In genomic region chr3:10116138-10116460, GRCh38 we compare ENCODE assay signal across 8 cellular contexts. TPM values are rescaled to one million over a fixed set of nuclear protein-coding genes. Genes with fewer than 3 reads are reported as not detected.
DNase-seq lines count a peak whose midpoint lies in the region; ATAC-seq, FAIRE-seq and TF ChIP-seq lines count a peak whose summit lies in the region.

No MANE protein-coding gene starts in this region.

- intact Hi-C loops in testis (cut with DNase I; ENCODE audit: low total_unique reads): no loop called here

- H3K36me3 ChIP-seq in testis (ENCODE audit: low read depth, missing control alignments): no peaks in the 10 kb centered on the region

- ATAC-seq in A549: peak; percentile 48 to 63; a peak in 5 of 6 replicates
- ATAC-seq in GM18858 (IDR thresholded peaks at IDR 0.05; ENCODE audit: unreplicated experiment): peak; percentile 7
- ATAC-seq in HG03469 (IDR thresholded peaks at IDR 0.05; ENCODE audit: unreplicated experiment): no peak

- peak overlapping the region; percentile 86 for H3K4me2 ChIP-seq in A549

- TF ChIP-seq CTCF in A549 (IDR thresholded peaks at IDR 0.05) (no peak), astrocyte of the spinal cord (IDR thresholded peaks at IDR 0.05; ENCODE audit: low read depth, low read length) (no peak), testis (IDR thresholded peaks at IDR 0.05) (no peak)

- H3K4me3 ChIP-seq in A549 (peak overlapping the region; percentile 83), astrocyte of the spinal cord (ENCODE audit: low read depth, low read length) (peak overlapping the region; percentile 99), testis (peak overlapping the region; percentile 83 to 94)

- H3K4me1 ChIP-seq in A549 (peaks cover 10% of the 10 kb centered on the region), testis (peaks cover 18% of the 10 kb centered on the region)

- in situ Hi-C loops in astrocyte of the spinal cord (cut with HindIII; ENCODE audit: low sequenced_read_pairs): no loop called here

- WGBS in A549 (ENCODE audit: missing lambda C conversion rate): 2% methylated on average over 10 of the region's 10 CpGs
- WGBS in testis, 2 donors: 0 to 1% methylated on average over 10 of the region's 10 CpGs

- TF ChIP-seq POLR2A in A549 (IDR thresholded peaks at IDR 0.05; ENCODE audit: low read length): no peak
- no peak for TF ChIP-seq POLR2A in testis (IDR thresholded peaks at IDR 0.05)

- POLR2A ChIA-PET in A549 (lab: Yijun Ruan, JAX): interaction anchor here (0.5 kb wide), 1 partner anchor 71 kb away, joined by 4 read pairs; no protein-coding TSS in a partner anchor

- TF ChIP-seq EP300 in A549 (IDR thresholded peaks at IDR 0.05): no peak

- CTCF ChIA-PET in A549 (lab: Yijun Ruan, JAX): interaction anchor here (0.6 to 1.4 kb wide), 3 partner anchors 19 to 171 kb away, joined by 3 to 4 read pairs (median 4); no protein-coding TSS in a partner anchor

- TF ChIP-seq RAD21 in A549 (conservative IDR thresholded peaks at IDR 0.05 in 1 of 2, IDR thresholded peaks at IDR 0.05 in 1 of 2): no peak

- FAIRE-seq in A549 (lab: Jason Lieb, UNC): no peak

- H3K9me3 ChIP-seq in A549: no peaks in the 10 kb centered on the region
- no peaks in the 10 kb centered on the region for H3K9me3 ChIP-seq in testis

- DNase-seq in A549 (ENCODE audit: low read depth in 1 of 2, low spot score in 1 of 2) (peak in 1 of 2 experiments; percentile 12), Kasumi-1 (lab: John Stamatoyannopoulos, UW) (peak; percentile 57 to 70), astrocyte of the spinal cord (ENCODE audit: low read depth, low spot score) (no peak), testis (no peak)
- DNase-seq in activated CD4-positive, CD25-positive, alpha-beta regulatory T cell treated with anti-CD3 and anti-CD28 coated beads, Interleukin-2, amount 50 U/mL, for 72 hours: no peak

- peak overlapping the region; percentile 75 to 89 for H3K27ac ChIP-seq in A549
- peak overlapping the region; percentile 84 for H3K27ac ChIP-seq in layer of hippocampus (ENCODE audit: low read depth, low read length)
- peak overlapping the region; percentile 55 to 80 for H3K27ac ChIP-seq in testis

- H3K27me3 ChIP-seq in layer of hippocampus (ENCODE audit: control insufficient read depth, insufficient read depth, low read length) (no peaks in the 10 kb centered on the region), testis (no peaks in the 10 kb centered on the region)

TF ChIP-seq in A549, 52 proteins besides CTCF, POLR2A, EP300 and RAD21:
- TF ChIP-seq GATA3 (IDR thresholded peaks at IDR 0.05; ENCODE audit: borderline replicate concordance) (no peak), FOXS1 (CRISPR knock-in tag; IDR thresholded peaks at IDR 0.05) (no peak), ESRRA (IDR thresholded peaks at IDR 0.05; ENCODE audit: borderline replicate concordance, low read length) (no peak), CBX8 (IDR thresholded peaks at IDR 0.05) (no peak), CHD2 (IDR thresholded peaks at IDR 0.05; ENCODE audit: low read length, partially characterized antibody) (no peak), MYC (IDR thresholded peaks at IDR 0.05; ENCODE audit: borderline replicate concordance, low read length) (no peak), HOXB5 (CRISPR knock-in tag; IDR thresholded peaks at IDR 0.05) (no peak), BCL3 (IDR thresholded peaks at IDR 0.05) (no peak), SMC3 (IDR thresholded peaks at IDR 0.05) (no peak), BHLHE40 (IDR thresholded peaks at IDR 0.05; ENCODE audit: low read depth, low read length) (no peak), HDAC2 (IDR thresholded peaks at IDR 0.05) (no peak), FOSB (CRISPR knock-in tag; IDR thresholded peaks at IDR 0.05) (no peak), FOSL2 (IDR thresholded peaks at IDR 0.05) (no peak), FOSL2 (CRISPR knock-in tag; IDR thresholded peaks at IDR 0.05) (no peak), EHMT2 (IDR thresholded peaks at IDR 0.05; ENCODE audit: low read depth) (no peak), NR3C1 (IDR thresholded peaks at IDR 0.05) (no peak), TFCP2L1 (CRISPR knock-in tag; IDR thresholded peaks at IDR 0.05) (no peak)
TF ChIP-seq in A549: peak in this region for 0.

RNA-seq across cellular contexts. Expression of gene BRK1, which starts 0.6 kb away (rescaled TPM):
- polyA plus RNA-seq in A549 (2011; rRNA removed) (173 and 189 TPM in 2 replicates), A549 (2017; fragmentation: RNase III; extraction: RNeasy Plus Mini Kit Qiagen cat#74134 plus additional on column Dnase treatment) (184 to 200 TPM (median 191 TPM) in 3 replicates), testis (ENCODE audit: insufficient read depth, low read depth, low replicate concordance) (250 TPM)
- 118 and 148 TPM in 2 replicates for polyA plus RNA-seq in A549 (2012; cell fraction: cytosol; rRNA removed)
- 27.4 and 30.9 TPM in 2 replicates for polyA plus RNA-seq in A549 (2012; cell fraction: nucleus; rRNA removed)
- 55.2 and 61.2 TPM in 2 replicates for polyA minus RNA-seq in A549 (2011; rRNA and poly(A)+ RNA removed)
- total RNA-seq in testis: 100 to 1,000 TPM; 145 to 157 TPM

RNA-seq across cellular contexts. Expression of gene FANCD2OS, which starts 8.0 kb away (rescaled TPM):
- not detected in 2 replicates for polyA plus RNA-seq in A549 (2011; rRNA removed)
- polyA plus RNA-seq in A549 (2012; cell fraction: cytosol; rRNA removed): not detected in 2 replicates
- polyA plus RNA-seq in A549 (2012; cell fraction: nucleus; rRNA removed): not detected in 2 replicates
- not detected in 3 replicates for polyA plus RNA-seq in A549 (2017; fragmentation: RNase III; extraction: RNeasy Plus Mini Kit Qiagen cat#74134 plus additional on column Dnase treatment)
- not detected in 2 replicates for polyA minus RNA-seq in A549 (2011; rRNA and poly(A)+ RNA removed)
- total RNA-seq in testis: 10 to 100 TPM; 14.3 to 25.8 TPM
- polyA plus RNA-seq in testis (ENCODE audit: insufficient read depth, low read depth, low replicate concordance): 118 TPM

RNA-seq across cellular contexts. Expression of gene VHL, which starts 25.5 kb away (rescaled TPM):
- polyA plus RNA-seq in A549 (2011; rRNA removed) (19.7 and 23.8 TPM in 2 replicates), A549 (2017; fragmentation: RNase III; extraction: RNeasy Plus Mini Kit Qiagen cat#74134 plus additional on column Dnase treatment) (40.7 to 41.4 TPM (median 41.2 TPM) in 3 replicates), testis (ENCODE audit: insufficient read depth, low read depth, low replicate concordance) (39.6 TPM)
- 7.1 and 9.1 TPM in 2 replicates for polyA plus RNA-seq in A549 (2012; cell fraction: cytosol; rRNA removed)
- polyA plus RNA-seq in A549 (2012; cell fraction: nucleus; rRNA removed): 7.2 and 14.4 TPM in 2 replicates
- polyA minus RNA-seq in A549 (2011; rRNA and poly(A)+ RNA removed): 20.6 and 24.7 TPM in 2 replicates
- total RNA-seq in testis: 10 to 100 TPM; 61.2 to 73.0 TPM

RNA-seq across cellular contexts. Expression of gene IRAK2, which starts 48.6 kb away (rescaled TPM):
- polyA plus RNA-seq in A549 (2011; rRNA removed) (12.5 and 15.3 TPM in 2 replicates), A549 (2017; fragmentation: RNase III; extraction: RNeasy Plus Mini Kit Qiagen cat#74134 plus additional on column Dnase treatment) (7.8 to 9.1 TPM (median 7.9 TPM) in 3 replicates), testis (ENCODE audit: insufficient read depth, low read depth, low replicate concordance) (2.1 TPM)
- 6.9 and 9.6 TPM in 2 replicates for polyA plus RNA-seq in A549 (2012; cell fraction: cytosol; rRNA removed)
- 8.7 and 12.0 TPM in 2 replicates for polyA plus RNA-seq in A549 (2012; cell fraction: nucleus; rRNA removed)
- 11.3 and 13.5 TPM in 2 replicates for polyA minus RNA-seq in A549 (2011; rRNA and poly(A)+ RNA removed)
- 1 to 10 TPM; 3.7 to 3.8 TPM for total RNA-seq in testis

Comparison
In these comparisons a context has a peak if more than half of its experiments do, and no peak if none do; other contexts are left out.
1. DNase-seq: peak in Kasumi-1 (2 of 2); none in astrocyte of the spinal cord (single experiment), testis (single experiment) and activated CD4-positive, CD25-positive, alpha-beta regulatory T cell treated with anti-CD3 and anti-CD28 coated beads, Interleukin-2, amount 50 U/mL, for 72 hours (single experiment).
2. RNA of gene FANCD2OS, which starts 8.0 kb away (polyA plus RNA-seq): 118 TPM in testis (single experiment); not detected in A549; every median in the first group is over 100 times any median in the second.
3. Peak in every context shown above with its lines, with median percentiles within 50 percentile points of each other: H3K27ac ChIP-seq and H3K4me3 ChIP-seq.